ENCODE assay signal across 11 cellular contexts in the genomic region with DNA sequence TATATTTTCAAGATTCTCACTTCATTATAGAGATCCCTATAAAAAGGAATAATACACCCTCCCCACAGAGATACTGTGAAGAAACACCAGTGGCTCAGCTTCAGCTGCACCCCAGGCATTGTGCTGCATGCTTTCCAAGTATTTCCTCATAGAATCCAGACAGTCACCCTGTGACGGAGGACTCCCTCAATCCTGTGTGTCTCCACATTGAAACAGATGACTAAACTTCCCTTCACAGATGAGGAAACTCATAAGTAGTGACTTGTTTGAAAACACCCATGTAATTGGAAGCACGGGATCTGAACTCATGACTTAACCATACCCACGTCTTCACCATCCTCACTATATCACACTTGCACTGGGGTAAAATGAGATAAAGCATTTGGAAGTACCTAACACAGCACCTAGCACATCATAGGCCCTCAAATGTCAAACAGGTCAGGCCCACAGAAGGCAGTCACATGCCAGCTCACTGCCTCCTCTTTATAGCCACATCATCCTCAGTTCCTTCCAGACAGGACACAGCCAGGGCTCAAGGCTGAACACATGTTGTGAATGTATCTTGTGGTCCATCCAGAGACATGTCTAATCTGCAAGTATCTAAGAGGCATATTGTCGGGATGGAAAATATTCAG. TPM values are rescaled to one million over a fixed set of nuclear protein-coding genes. Genes with fewer than 3 reads are reported as not detected.
DNase-seq lines count a peak whose midpoint lies in the region; ATAC-seq and TF ChIP-seq lines count a peak whose summit lies in the region.
"Had no signal": no experiment of that assay in that cellular context is flagged by ENCODE, and none has a peak within 500 bp of the region (broad histone marks: within the 10 kb centered on the region; RNA-seq: fewer than 3 reads in every experiment).

No MANE protein-coding gene starts in this region.

- H3K9me3 Mint-ChIP-seq in naive thymus-derived CD8-positive, alpha-beta T cell, result no peaks in the 10 kb centered on the region

- H4K20me1 ChIP-seq in PC-9 (ENCODE audit: insufficient read depth), result no peaks in the 10 kb centered on the region
- H4K20me1 ChIP-seq: BLaER1 treated with 17β-estradiol and CSF1 and Interleukin-3, amounts not matched to agents 10 nM and 100 nM had no signal

- no peak for ATAC-seq in naive thymus-derived CD8-positive, alpha-beta T cell
- ATAC-seq in GM21717 (IDR thresholded peaks at IDR 0.05; ENCODE audit: unreplicated experiment) (no peak), GM21515 (IDR thresholded peaks at IDR 0.05; ENCODE audit: unreplicated experiment) (no peak)

- peak overlapping the region in 8 of 10 donors; percentile 5 to 80 (median 38) for H3K27ac Mint-ChIP-seq in naive thymus-derived CD8-positive, alpha-beta T cell

- H3K27me3 Mint-ChIP-seq in naive thymus-derived CD8-positive, alpha-beta T cell, result peaks cover 0 to 3% (median 0%) of the 10 kb centered on the region in 5 donors

- DNase-seq in LHCN-M2 (ENCODE audit: low read depth), result peak; percentile 66
- DNase-seq in epithelial cell of esophagus (ENCODE audit: low read depth), result peak; percentile 97
- no peak for DNase-seq in naive thymus-derived CD8-positive, alpha-beta T cell
- DNase-seq in amniotic stem cell (lab: John Stamatoyannopoulos, UW), result no peak
- DNase-seq in PC-9, result no peak

- peaks cover 0 to 5% (median 3%) of the 10 kb centered on the region in 3 donors for H3K36me3 Mint-ChIP-seq in naive thymus-derived CD8-positive, alpha-beta T cell

- H3K27ac ChIP-seq in ACC112 (ENCODE audit: low read depth, low read length), result peak overlapping the region; percentile 86
- H3K27ac ChIP-seq in PC-9, result no peak overlapping the region

- peaks cover 0 to 4% (median 3%) of the 10 kb centered on the region in 4 donors for H3K4me1 Mint-ChIP-seq in naive thymus-derived CD8-positive, alpha-beta T cell

- no peaks in the 10 kb centered on the region for H3K27me3 ChIP-seq in ACC112 (ENCODE audit: insufficient read depth, low read length)
- no peaks in the 10 kb centered on the region for H3K27me3 ChIP-seq in PC-9 (ENCODE audit: insufficient read depth, low read depth)
- H3K27me3 ChIP-seq: BLaER1 treated with 17β-estradiol and CSF1 and Interleukin-3, amounts not matched to agents 10 nM and 100 nM; Peyer's patch had no signal

- peaks cover 18% of the 10 kb centered on the region; the same call in 1 of the 2 replicates for H3F3A ChIP-seq in PC-9 (ENCODE audit: insufficient read depth, low read depth)

- intact Hi-C loops in PC-9 (cut with micrococcal nuclease; ENCODE audit: unreplicated experiment), result loop anchor here (2.0 to 10.0 kb wide), 6 partner anchors 56 to 677 kb away; a partner anchor contains a TSS

- H2AFZ ChIP-seq in ACC112 (ENCODE audit: low read length, unreplicated experiment) (no peak overlapping the region), PC-9 (no peak overlapping the region)

- H3K4me2 ChIP-seq in PC-9, result no peak overlapping the region

- no peak overlapping the region for H3K4me3 ChIP-seq in ACC112 (ENCODE audit: low read depth, low read length)
- no peak overlapping the region for H3K4me3 ChIP-seq in epithelial cell of esophagus (ENCODE audit: low read length)
- H3K4me3 ChIP-seq in PC-9, result no peak overlapping the region
- H3K4me3 ChIP-seq: BLaER1 treated with 17β-estradiol and CSF1 and Interleukin-3, amounts not matched to agents 10 nM and 100 nM; K562; Peyer's patch had no signal

- no peaks in the 10 kb centered on the region for H3K9me2 ChIP-seq in PC-9 (ENCODE audit: insufficient read depth)

- no TSS peak for BruUV-seq in PC-9 (replicated peaks; lab: Mats Ljungman, UMichigan)

- H3K79me2 ChIP-seq in ACC112 (ENCODE audit: control insufficient read depth, insufficient read depth, low read length, unreplicated experiment) (no peaks in the 10 kb centered on the region), PC-9 (ENCODE audit: low read depth) (no peaks in the 10 kb centered on the region)

- CTCF ChIA-PET in PC-9 (lab: Charles Lee), result interaction anchor here (0.6 to 1.3 kb wide), 4 partner anchors 35 to 680 kb away, joined by 3 to 4 read pairs (median 4); no protein-coding TSS in a partner anchor

- POLR2A ChIA-PET in naive thymus-derived CD8-positive, alpha-beta T cell (lab: Charles Lee), result no interaction called here
- POLR2A ChIA-PET in PC-9 (lab: Charles Lee; ENCODE audit: unreplicated experiment), result interaction anchor here (0.6 kb wide), 2 partner anchors 365 to 368 kb away, joined by 6 to 9 read pairs; no protein-coding TSS in a partner anchor

- H3K4me1 ChIP-seq in ACC112 (ENCODE audit: control insufficient read depth, insufficient read depth, low read length, unreplicated experiment), result peaks cover 27% of the 10 kb centered on the region
- H3K4me1 ChIP-seq in PC-9 (replicated peaks; ENCODE audit: insufficient read depth), result no peaks in the 10 kb centered on the region
- H3K4me1 ChIP-seq: Peyer's patch had no signal

- no peaks in the 10 kb centered on the region for H3K9me3 ChIP-seq in PC-9 (ENCODE audit: insufficient read depth, low read depth)
- H3K9me3 ChIP-seq: BLaER1 treated with 17β-estradiol and CSF1 and Interleukin-3, amounts not matched to agents 10 nM and 100 nM; Peyer's patch had no signal

- H3K36me3 ChIP-seq in ACC112 (ENCODE audit: insufficient read depth, low read length) (peaks cover 5% of the 10 kb centered on the region), PC-9 (ENCODE audit: low read depth) (peaks cover 6% of the 10 kb centered on the region; the same call in 1 of the 2 replicates)

- no peak overlapping the region for H3K4me3 Mint-ChIP-seq in naive thymus-derived CD8-positive, alpha-beta T cell

- TF ChIP-seq CTCF in epithelial cell of esophagus (IDR thresholded peaks at IDR 0.05; ENCODE audit: insufficient read depth, low read depth, low read length, missing control alignments), result no peak
- TF ChIP-seq CTCF in PC-9 (conservative IDR thresholded peaks at IDR 0.05), result no peak

RNA-seq across cellular contexts. Expression of a gene that starts 55.2 kb away (rescaled TPM):
- total RNA-seq in LHCN-M2 (2014; rRNA removed), result 12.7 and 17.9 TPM in 2 replicates
- polyA plus RNA-seq in LHCN-M2 (2012), result 11.8 TPM
- under 1 TPM in 1 of 2 experiments, not detected in 1; 0.26 TPM for total RNA-seq in naive thymus-derived CD8-positive, alpha-beta T cell
- not detected for polyA plus RNA-seq in naive thymus-derived CD8-positive, alpha-beta T cell
- total RNA-seq in PC-9 (2021), result 6.0 and 6.7 TPM in 2 replicates

Comparison
In these comparisons a context has a peak if more than half of its experiments do, and no peak if none do; other contexts are left out.
1. DNase-seq: peak in LHCN-M2 (single experiment) and epithelial cell of esophagus (single experiment); none in naive thymus-derived CD8-positive, alpha-beta T cell (0 of 10), amniotic stem cell (single experiment) and PC-9 (0 of 2).